Comparison of ENCODE assay signal across 1 cellular context in the genomic region with DNA sequence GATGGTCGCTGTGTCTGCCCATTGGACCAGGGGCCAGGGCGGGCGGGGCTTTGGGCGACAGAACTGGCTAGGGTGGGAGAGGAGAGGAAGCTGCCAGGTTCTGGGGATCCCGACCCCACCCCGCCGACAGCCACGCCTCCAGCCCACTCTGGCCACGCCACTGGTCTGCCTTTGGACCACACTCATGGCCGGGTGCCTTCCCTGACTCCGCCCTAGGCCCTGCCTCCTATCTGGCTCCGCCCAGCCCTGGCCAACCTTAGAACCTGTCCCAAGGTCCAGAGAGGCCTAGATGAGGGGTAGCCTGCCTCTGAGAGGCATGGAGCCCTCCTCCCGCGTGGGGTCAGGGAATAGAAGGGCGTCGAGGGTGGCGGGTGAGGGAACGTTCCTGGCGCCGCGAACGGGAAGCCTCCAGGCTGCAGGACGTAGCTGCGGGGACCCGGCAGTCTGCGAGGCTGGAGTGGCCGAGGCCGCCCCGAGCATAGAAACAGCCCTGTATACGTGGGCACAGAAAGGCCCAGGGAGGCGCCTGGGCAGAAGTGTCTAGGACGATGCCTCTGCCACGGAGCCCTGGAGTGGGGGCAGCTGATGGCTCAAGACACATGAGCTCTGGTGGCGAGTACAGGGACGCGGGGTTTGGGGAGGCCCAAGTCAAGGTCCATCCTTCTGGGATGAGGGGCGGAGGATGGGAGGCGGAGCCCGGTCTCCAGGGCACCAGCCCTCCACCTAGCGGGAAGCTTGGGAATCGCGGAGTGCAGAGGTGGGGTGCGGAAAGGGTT.
TF ChIP-seq lines count a peak whose summit lies in the region.

No MANE protein-coding gene starts in this region.

TF ChIP-seq in HepG2, 621 proteins besides CTCF, POLR2A, EP300 and RAD21 (continued from another document and continues in another):
- TF ChIP-seq CEBPZ (IDR thresholded peaks at IDR 0.05; ENCODE audit: low read length) = no peak
- TF ChIP-seq, protein P1, sequence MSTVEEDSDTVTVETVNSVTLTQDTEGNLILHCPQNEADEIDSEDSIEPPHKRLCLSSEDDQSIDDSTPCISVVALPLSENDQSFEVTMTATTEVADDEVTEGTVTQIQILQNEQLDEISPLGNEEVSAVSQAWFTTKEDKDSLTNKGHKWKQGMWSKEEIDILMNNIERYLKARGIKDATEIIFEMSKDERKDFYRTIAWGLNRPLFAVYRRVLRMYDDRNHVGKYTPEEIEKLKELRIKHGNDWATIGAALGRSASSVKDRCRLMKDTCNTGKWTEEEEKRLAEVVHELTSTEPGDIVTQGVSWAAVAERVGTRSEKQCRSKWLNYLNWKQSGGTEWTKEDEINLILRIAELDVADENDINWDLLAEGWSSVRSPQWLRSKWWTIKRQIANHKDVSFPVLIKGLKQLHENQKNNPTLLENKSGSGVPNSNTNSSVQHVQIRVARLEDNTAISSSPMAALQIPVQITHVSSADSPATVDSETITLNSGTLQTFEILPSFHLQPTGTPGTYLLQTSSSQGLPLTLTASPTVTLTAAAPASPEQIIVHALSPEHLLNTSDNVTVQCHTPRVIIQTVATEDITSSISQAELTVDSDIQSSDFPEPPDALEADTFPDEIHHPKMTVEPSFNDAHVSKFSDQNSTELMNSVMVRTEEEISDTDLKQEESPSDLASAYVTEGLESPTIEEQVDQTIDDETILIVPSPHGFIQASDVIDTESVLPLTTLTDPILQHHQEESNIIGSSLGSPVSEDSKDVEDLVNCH (CRISPR knock-in tag; IDR thresholded peaks at IDR 0.05) = 0 out of 2 replicates have a peak, but pooled peaks have one; percentile 63
- peak; percentile 78 for TF ChIP-seq ZNF777 (CRISPR knock-in tag; IDR thresholded peaks at IDR 0.05)
- no peak for TF ChIP-seq MTF2 (CRISPR knock-in tag; IDR thresholded peaks at IDR 0.05; ENCODE audit: borderline replicate concordance)
- TF ChIP-seq ZNF546 (CRISPR knock-in tag; conservative IDR thresholded peaks at IDR 0.05) = peak; percentile 80; the same call in 1 of the 2 replicates
- TF ChIP-seq, protein P2, sequence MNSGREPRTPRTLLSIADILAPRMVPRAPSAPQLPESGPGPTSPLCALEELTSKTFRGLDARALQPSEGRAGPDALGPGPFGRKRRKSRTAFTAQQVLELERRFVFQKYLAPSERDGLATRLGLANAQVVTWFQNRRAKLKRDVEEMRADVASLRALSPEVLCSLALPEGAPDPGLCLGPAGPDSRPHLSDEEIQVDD (CRISPR knock-in tag; IDR thresholded peaks at IDR 0.05; ENCODE audit: borderline replicate concordance) = peak; percentile 74; the same call in 1 of the 2 replicates
- TF ChIP-seq GATAD2A (CRISPR knock-in tag; IDR thresholded peaks at IDR 0.05) = peak; percentile 55
- peak; percentile 88 for TF ChIP-seq ZNF430 (CRISPR knock-in tag; IDR thresholded peaks at IDR 0.05)
- peak; percentile 69 for TF ChIP-seq PHF20 (CRISPR knock-in tag; IDR thresholded peaks at IDR 0.05)
- peak; percentile 83; the same call in 1 of the 2 replicates for TF ChIP-seq ZNF569 (CRISPR knock-in tag; IDR thresholded peaks at IDR 0.05; ENCODE audit: borderline replicate concordance)
- TF ChIP-seq KIAA2018 (CRISPR knock-in tag; IDR thresholded peaks at IDR 0.05; ENCODE audit: borderline replicate concordance) = 0 out of 2 replicates have a peak, but pooled peaks have one; percentile 28
- peak; percentile 69 for TF ChIP-seq ISL2 (CRISPR knock-in tag; IDR thresholded peaks at IDR 0.05)
- TF ChIP-seq RCOR2 (CRISPR knock-in tag; IDR thresholded peaks at IDR 0.05) = no peak
- TF ChIP-seq THAP9 (CRISPR knock-in tag; IDR thresholded peaks at IDR 0.05; ENCODE audit: borderline replicate concordance) = peak; percentile 87
- TF ChIP-seq RBAK (CRISPR knock-in tag; IDR thresholded peaks at IDR 0.05) = no peak
- TF ChIP-seq NFIB (CRISPR knock-in tag; IDR thresholded peaks at IDR 0.05; ENCODE audit: borderline replicate concordance) = peak; percentile 28; the same call in 1 of the 2 replicates
- TF ChIP-seq DPF2 (CRISPR knock-in tag; IDR thresholded peaks at IDR 0.05; ENCODE audit: borderline replicate concordance, low read depth) = peak; percentile 57; the same call in 1 of the 2 replicates
- 0 out of 2 replicates have a peak, but pooled peaks have one; percentile 9 for TF ChIP-seq FOXK1 (CRISPR knock-in tag; IDR thresholded peaks at IDR 0.05; ENCODE audit: borderline replicate concordance, low read depth)
- peak; percentile 83; the same call in 1 of the 2 replicates for TF ChIP-seq HINFP (CRISPR knock-in tag; IDR thresholded peaks at IDR 0.05; ENCODE audit: low read depth)
- TF ChIP-seq ARNTL (CRISPR knock-in tag; IDR thresholded peaks at IDR 0.05) = peak; percentile 77; the same call in 1 of the 2 replicates
- TF ChIP-seq, protein P3, sequence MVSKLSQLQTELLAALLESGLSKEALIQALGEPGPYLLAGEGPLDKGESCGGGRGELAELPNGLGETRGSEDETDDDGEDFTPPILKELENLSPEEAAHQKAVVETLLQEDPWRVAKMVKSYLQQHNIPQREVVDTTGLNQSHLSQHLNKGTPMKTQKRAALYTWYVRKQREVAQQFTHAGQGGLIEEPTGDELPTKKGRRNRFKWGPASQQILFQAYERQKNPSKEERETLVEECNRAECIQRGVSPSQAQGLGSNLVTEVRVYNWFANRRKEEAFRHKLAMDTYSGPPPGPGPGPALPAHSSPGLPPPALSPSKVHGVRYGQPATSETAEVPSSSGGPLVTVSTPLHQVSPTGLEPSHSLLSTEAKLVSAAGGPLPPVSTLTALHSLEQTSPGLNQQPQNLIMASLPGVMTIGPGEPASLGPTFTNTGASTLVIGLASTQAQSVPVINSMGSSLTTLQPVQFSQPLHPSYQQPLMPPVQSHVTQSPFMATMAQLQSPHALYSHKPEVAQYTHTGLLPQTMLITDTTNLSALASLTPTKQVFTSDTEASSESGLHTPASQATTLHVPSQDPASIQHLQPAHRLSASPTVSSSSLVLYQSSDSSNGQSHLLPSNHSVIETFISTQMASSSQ (IDR thresholded peaks at IDR 0.05; ENCODE audit: low read depth) = no peak
- TF ChIP-seq, protein P3 (CRISPR knock-in tag; IDR thresholded peaks at IDR 0.05; ENCODE audit: borderline replicate concordance) = peak; percentile 63; the same call in 1 of the 2 replicates
- TF ChIP-seq GABPB1 (CRISPR knock-in tag; IDR thresholded peaks at IDR 0.05) = peak; percentile 70; the same call in 1 of the 2 replicates
- TF ChIP-seq HOXA5 (CRISPR knock-in tag; IDR thresholded peaks at IDR 0.05) = peak; percentile 87
- TF ChIP-seq ZBTB8A (CRISPR knock-in tag; IDR thresholded peaks at IDR 0.05; ENCODE audit: borderline replicate concordance, low read depth) = peak; percentile 86; the same call in 1 of the 2 replicates
